Comparison of ENCODE assay signal across 1 cellular context in genomic region chr5:180809403-180810209, GRCh38.
TF ChIP-seq lines count a peak whose summit lies in the region.

No MANE protein-coding gene starts in this region.

TF ChIP-seq in GM12878, 131 proteins besides CTCF, POLR2A, EP300 and RAD21 (continued from another document and continues in another):
- TF ChIP-seq JUND (IDR thresholded peaks at IDR 0.05; ENCODE audit: low read depth, low read length) (no peak), SUZ12 (IDR thresholded peaks at IDR 0.05; ENCODE audit: unreplicated experiment) (no peak), POLR2AphosphoS2 (IDR thresholded peaks at IDR 0.05; ENCODE audit: low read depth, low read length) (no peak), EZH2 (IDR thresholded peaks at IDR 0.05; ENCODE audit: borderline replicate concordance, control insufficient read depth, low read depth, low read length) (no peak), MXI1 (IDR thresholded peaks at IDR 0.05; ENCODE audit: low read depth, low read length) (peak; percentile 92), DPF2 (IDR thresholded peaks at IDR 0.05) (no peak), RAD51 (IDR thresholded peaks at IDR 0.05) (peak; percentile 84), SP1 (IDR thresholded peaks at IDR 0.05; ENCODE audit: low read depth, low read length) (peak; percentile 68), SRF (IDR thresholded peaks at IDR 0.05; ENCODE audit: low read depth in 2 of 2, low read length in 2 of 2) (no peak), NR2C2 (IDR thresholded peaks at IDR 0.05; ENCODE audit: borderline replicate concordance, control insufficient read depth, insufficient read length, low read depth) (no peak), ETV6 (conservative IDR thresholded peaks at IDR 0.05 in 1 of 2, IDR thresholded peaks at IDR 0.05 in 1 of 2; ENCODE audit: borderline replicate concordance in 1 of 2, low read depth in 1 of 2) (no peak; a peak in 1 of 4 replicates), ELK1 (IDR thresholded peaks at IDR 0.05; ENCODE audit: low read depth, low read length) (no peak), TCF7 (IDR thresholded peaks at IDR 0.05; ENCODE audit: borderline replicate concordance) (no peak), PAX5 (IDR thresholded peaks at IDR 0.05; ENCODE audit: borderline replicate concordance, low read depth, low read length) (no peak), TCF12 (IDR thresholded peaks at IDR 0.05; ENCODE audit: low read depth, low read length) (no peak), SREBF1 (IDR thresholded peaks at IDR 0.05; ENCODE audit: low read length) (no peak), POLR2AphosphoS5 (IDR thresholded peaks at IDR 0.05; ENCODE audit: low read length) (no peak; the same call in 1 of the 2 replicates), IKZF2 (IDR thresholded peaks at IDR 0.05) (peak in 1 of 2 experiments; percentile 45; a peak in 1 of 4 replicates), HDAC6 (IDR thresholded peaks at IDR 0.05; ENCODE audit: unreplicated experiment) (no peak), BCL11A (IDR thresholded peaks at IDR 0.05; ENCODE audit: low read depth, low read length) (no peak), RELA (IDR thresholded peaks at IDR 0.05; ENCODE audit: borderline replicate concordance, partially characterized antibody) (no peak), EED (IDR thresholded peaks at IDR 0.05; ENCODE audit: low read depth) (peak; percentile 70; the same call in 1 of the 2 replicates), ZBTB40 (IDR thresholded peaks at IDR 0.05; ENCODE audit: borderline replicate concordance) (no peak), TCF3 (IDR thresholded peaks at IDR 0.05; ENCODE audit: borderline replicate concordance, insufficient read depth, low read depth, low read length) (no peak), GABPA (IDR thresholded peaks at IDR 0.05; ENCODE audit: low read depth) (no peak), SMARCA5 (IDR thresholded peaks at IDR 0.05) (no peak), ESRRA (IDR thresholded peaks at IDR 0.05; ENCODE audit: low read length) (no peak), PRDM15 (CRISPR knock-in tag; IDR thresholded peaks at IDR 0.05) (no peak), ZNF622 (IDR thresholded peaks at IDR 0.05) (no peak), BMI1 (IDR thresholded peaks at IDR 0.05; ENCODE audit: borderline replicate concordance) (no peak), TARDBP (IDR thresholded peaks at IDR 0.05; ENCODE audit: borderline replicate concordance) (no peak), BHLHE40 (IDR thresholded peaks at IDR 0.05; ENCODE audit: borderline replicate concordance in 1 of 2, low read depth in 2 of 2, low read length in 1 of 2) (peak in 1 of 2 experiments; percentile 35; a peak in 1 of 4 replicates), HDGF (IDR thresholded peaks at IDR 0.05) (peak; percentile 43), E4F1 (IDR thresholded peaks at IDR 0.05; ENCODE audit: borderline replicate concordance, partially characterized antibody) (peak; percentile 34), ZNF384 (IDR thresholded peaks at IDR 0.05; ENCODE audit: borderline replicate concordance, low read depth, low read length) (no peak)
- TF ChIP-seq, protein P1, sequence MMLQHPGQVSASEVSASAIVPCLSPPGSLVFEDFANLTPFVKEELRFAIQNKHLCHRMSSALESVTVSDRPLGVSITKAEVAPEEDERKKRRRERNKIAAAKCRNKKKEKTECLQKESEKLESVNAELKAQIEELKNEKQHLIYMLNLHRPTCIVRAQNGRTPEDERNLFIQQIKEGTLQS (IDR thresholded peaks at IDR 0.05; ENCODE audit: borderline replicate concordance, extremely low read depth, low read depth, low read length) = 0 out of 2 replicates have a peak, but pooled peaks have one; percentile 5
- TF ChIP-seq, protein P2, sequence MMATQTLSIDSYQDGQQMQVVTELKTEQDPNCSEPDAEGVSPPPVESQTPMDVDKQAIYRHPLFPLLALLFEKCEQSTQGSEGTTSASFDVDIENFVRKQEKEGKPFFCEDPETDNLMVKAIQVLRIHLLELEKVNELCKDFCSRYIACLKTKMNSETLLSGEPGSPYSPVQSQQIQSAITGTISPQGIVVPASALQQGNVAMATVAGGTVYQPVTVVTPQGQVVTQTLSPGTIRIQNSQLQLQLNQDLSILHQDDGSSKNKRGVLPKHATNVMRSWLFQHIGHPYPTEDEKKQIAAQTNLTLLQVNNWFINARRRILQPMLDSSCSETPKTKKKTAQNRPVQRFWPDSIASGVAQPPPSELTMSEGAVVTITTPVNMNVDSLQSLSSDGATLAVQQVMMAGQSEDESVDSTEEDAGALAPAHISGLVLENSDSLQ (IDR thresholded peaks at IDR 0.05) = no peak; the same call in 1 of the 2 replicates
- TF ChIP-seq, protein P3, sequence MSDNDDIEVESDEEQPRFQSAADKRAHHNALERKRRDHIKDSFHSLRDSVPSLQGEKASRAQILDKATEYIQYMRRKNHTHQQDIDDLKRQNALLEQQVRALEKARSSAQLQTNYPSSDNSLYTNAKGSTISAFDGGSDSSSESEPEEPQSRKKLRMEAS (IDR thresholded peaks at IDR 0.05; ENCODE audit: low read depth, low read length) = peak; percentile 46; the same call in 1 of the 2 replicates
- TF ChIP-seq, protein P4, sequence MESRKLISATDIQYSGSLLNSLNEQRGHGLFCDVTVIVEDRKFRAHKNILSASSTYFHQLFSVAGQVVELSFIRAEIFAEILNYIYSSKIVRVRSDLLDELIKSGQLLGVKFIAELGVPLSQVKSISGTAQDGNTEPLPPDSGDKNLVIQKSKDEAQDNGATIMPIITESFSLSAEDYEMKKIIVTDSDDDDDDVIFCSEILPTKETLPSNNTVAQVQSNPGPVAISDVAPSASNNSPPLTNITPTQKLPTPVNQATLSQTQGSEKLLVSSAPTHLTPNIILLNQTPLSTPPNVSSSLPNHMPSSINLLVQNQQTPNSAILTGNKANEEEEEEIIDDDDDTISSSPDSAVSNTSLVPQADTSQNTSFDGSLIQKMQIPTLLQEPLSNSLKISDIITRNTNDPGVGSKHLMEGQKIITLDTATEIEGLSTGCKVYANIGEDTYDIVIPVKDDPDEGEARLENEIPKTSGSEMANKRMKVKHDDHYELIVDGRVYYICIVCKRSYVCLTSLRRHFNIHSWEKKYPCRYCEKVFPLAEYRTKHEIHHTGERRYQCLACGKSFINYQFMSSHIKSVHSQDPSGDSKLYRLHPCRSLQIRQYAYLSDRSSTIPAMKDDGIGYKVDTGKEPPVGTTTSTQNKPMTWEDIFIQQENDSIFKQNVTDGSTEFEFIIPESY (IDR thresholded peaks at IDR 0.05) = no peak
- TF ChIP-seq, protein P5, sequence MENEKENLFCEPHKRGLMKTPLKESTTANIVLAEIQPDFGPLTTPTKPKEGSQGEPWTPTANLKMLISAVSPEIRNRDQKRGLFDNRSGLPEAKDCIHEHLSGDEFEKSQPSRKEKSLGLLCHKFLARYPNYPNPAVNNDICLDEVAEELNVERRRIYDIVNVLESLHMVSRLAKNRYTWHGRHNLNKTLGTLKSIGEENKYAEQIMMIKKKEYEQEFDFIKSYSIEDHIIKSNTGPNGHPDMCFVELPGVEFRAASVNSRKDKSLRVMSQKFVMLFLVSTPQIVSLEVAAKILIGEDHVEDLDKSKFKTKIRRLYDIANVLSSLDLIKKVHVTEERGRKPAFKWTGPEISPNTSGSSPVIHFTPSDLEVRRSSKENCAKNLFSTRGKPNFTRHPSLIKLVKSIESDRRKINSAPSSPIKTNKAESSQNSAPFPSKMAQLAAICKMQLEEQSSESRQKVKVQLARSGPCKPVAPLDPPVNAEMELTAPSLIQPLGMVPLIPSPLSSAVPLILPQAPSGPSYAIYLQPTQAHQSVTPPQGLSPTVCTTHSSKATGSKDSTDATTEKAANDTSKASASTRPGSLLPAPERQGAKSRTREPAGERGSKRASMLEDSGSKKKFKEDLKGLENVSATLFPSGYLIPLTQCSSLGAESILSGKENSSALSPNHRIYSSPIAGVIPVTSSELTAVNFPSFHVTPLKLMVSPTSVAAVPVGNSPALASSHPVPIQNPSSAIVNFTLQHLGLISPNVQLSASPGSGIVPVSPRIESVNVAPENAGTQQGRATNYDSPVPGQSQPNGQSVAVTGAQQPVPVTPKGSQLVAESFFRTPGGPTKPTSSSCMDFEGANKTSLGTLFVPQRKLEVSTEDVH (IDR thresholded peaks at IDR 0.05; ENCODE audit: low read depth, partially characterized antibody) = no peak
